In the genomic region with DNA sequence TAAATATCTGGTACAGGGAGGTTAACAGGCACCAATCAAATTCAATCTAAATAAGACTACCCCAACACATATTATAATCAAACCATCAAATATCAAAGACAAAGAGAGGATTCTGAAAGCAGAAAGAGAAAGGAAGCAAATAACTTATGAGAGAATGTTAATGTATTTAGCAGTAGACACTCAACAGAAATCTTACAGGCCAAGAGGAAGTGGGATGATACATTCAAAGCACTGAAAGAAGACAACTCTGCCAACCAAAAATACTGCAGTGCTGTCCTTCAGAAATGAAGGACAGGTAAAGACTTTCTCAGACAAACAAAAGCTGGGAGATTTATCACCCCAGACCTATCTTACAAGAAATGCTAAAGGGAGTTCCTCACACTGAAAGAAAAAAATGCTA, we compare ENCODE assay signal across 23 cellular contexts.
"Had no signal": no experiment of that assay in that cellular context is flagged by ENCODE, and none has a peak within 500 bp of the region (broad histone marks: within the 10 kb centered on the region; RNA-seq: fewer than 3 reads in every experiment).

No MANE protein-coding gene starts in this region.

- H3K27me3 Mint-ChIP-seq: memory B cell, progenitor cell of endocrine pancreas, type B pancreatic cell had no signal

- ATAC-seq: left ventricle myocardium superior; lower lobe of right lung; natural killer cell; right lobe of liver; stimulated activated effector memory CD8-positive, alpha-beta T cell treated with anti-CD3 and anti-CD28 coated beads, Interleukin-12 subunit alpha, Interleukin-12 subunit beta, amount 100 ng/mL, for 72 hours had no signal

- H3K4me3 Mint-ChIP-seq: immature natural killer cell; memory B cell; natural killer cell; neural crest cell; stimulated activated effector memory CD8-positive, alpha-beta T cell treated with anti-CD3 and anti-CD28 coated beads, Interleukin-12 subunit alpha, Interleukin-12 subunit beta, amount 100 ng/mL, for 72 hours; type B pancreatic cell had no signal

- H3K4me1 Mint-ChIP-seq: immature natural killer cell, memory B cell, natural killer cell, neural crest cell had no signal

- H2AFZ ChIP-seq: parathyroid adenoma had no signal

- H3K27ac ChIP-seq: dorsolateral prefrontal cortex, lower lobe of right lung, neutrophil, parathyroid adenoma, right lobe of liver, stomach, thyroid gland had no signal

- H3K27me3 ChIP-seq: dorsolateral prefrontal cortex, neutrophil, right lobe of liver, stomach, thyroid gland had no signal

- H3K79me2 ChIP-seq: parathyroid adenoma had no signal

- H3K36me3 Mint-ChIP-seq: immature natural killer cell; memory B cell; stimulated activated effector memory CD8-positive, alpha-beta T cell treated with anti-CD3 and anti-CD28 coated beads, Interleukin-12 subunit alpha, Interleukin-12 subunit beta, amount 100 ng/mL, for 72 hours; type B pancreatic cell had no signal

- H3K4me1 ChIP-seq: lower lobe of right lung, parathyroid adenoma, right lobe of liver, stomach, thyroid gland had no signal

- H3K4me3 ChIP-seq: dorsolateral prefrontal cortex, lower lobe of right lung, right lobe of liver, stomach, thyroid gland had no signal

- H3K36me3 ChIP-seq: lower lobe of right lung, neutrophil, right lobe of liver, stomach, thyroid gland had no signal

- H3K27ac Mint-ChIP-seq: immature natural killer cell; memory B cell; natural killer cell; progenitor cell of endocrine pancreas; stimulated activated effector memory CD8-positive, alpha-beta T cell treated with anti-CD3 and anti-CD28 coated beads, Interleukin-12 subunit alpha, Interleukin-12 subunit beta, amount 100 ng/mL, for 72 hours; type B pancreatic cell had no signal

- DNase-seq: dorsolateral prefrontal cortex; effector CD4-positive, alpha-beta T cell; hypothalamus; immature natural killer cell; islet precursor cell; left ventricle myocardium superior; lower lobe of right lung; natural killer cell; right lobe of liver; small intestine; stimulated activated CD4-positive, alpha-beta T cell treated with anti-CD3 and anti-CD28 coated beads, Interleukin-12 subunit alpha, Interleukin-12 subunit beta, amount 100 ng/mL, for 4 hours; stimulated activated CD4-positive, alpha-beta T cell treated with anti-CD3 and anti-CD28 coated beads, Interleukin-2, amount 100 ng/mL, for 24 hours; stimulated activated CD4-positive, alpha-beta T cell treated with anti-CD3 and anti-CD28 coated beads, Interleukin-4, amount 100 ng/mL, for 24 hours; stimulated activated naive CD4-positive, alpha-beta T cell treated with Interleukin-2 at 50 U/mL for 16 hours; stomach; thyroid gland had no signal

- H3K9me3 Mint-ChIP-seq: stimulated activated effector memory CD8-positive, alpha-beta T cell treated with anti-CD3 and anti-CD28 coated beads, Interleukin-12 subunit alpha, Interleukin-12 subunit beta, amount 100 ng/mL, for 72 hours had no signal
